Comparison of ENCODE assay signal across 18 cellular contexts in the genomic region with DNA sequence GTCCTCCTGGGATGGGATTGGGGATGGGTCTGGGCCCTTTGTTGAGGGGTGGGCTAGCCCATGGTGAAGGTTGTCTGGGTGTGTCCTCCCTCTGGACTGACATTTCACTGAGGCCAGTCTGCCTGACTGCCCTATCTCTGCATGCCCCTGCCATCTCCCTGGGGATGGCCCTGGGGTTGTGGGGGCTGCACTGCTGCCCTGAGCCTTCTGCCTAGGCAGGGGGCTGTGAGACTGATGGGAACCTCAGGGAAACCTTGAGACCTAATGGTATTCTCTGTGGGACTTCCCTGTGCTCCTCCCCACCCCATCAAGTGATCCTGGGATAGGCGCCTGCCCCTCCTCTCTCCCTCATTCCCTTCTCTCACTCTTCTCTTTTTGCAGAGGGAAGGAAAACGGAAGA. TPM values are rescaled to one million over a fixed set of nuclear protein-coding genes. Genes with fewer than 3 reads are reported as not detected.
DNase-seq lines count a peak whose midpoint lies in the region; ATAC-seq and TF ChIP-seq lines count a peak whose summit lies in the region.
"Had no signal": no experiment of that assay in that cellular context is flagged by ENCODE, and none has a peak within 500 bp of the region (broad histone marks: within the 10 kb centered on the region; RNA-seq: fewer than 3 reads in every experiment).

No MANE protein-coding gene starts in this region.

- H4K8ac ChIP-seq in neuronal stem cell (ENCODE audit: low read depth, low read length): no peak overlapping the region

- H3K4me2 ChIP-seq in OCI-LY7 (ENCODE audit: low read length) (peak overlapping the region; percentile 43; the same call in 1 of the 2 replicates), neuronal stem cell (ENCODE audit: insufficient read depth, low read length, poor library complexity, severe bottlenecking) (no peak overlapping the region)
- H3K4me2 ChIP-seq: A549 had no signal

- H3K9me3 Mint-ChIP-seq in endothelial cell (ENCODE audit: unreplicated experiment): no peaks in the 10 kb centered on the region
- H3K9me3 Mint-ChIP-seq in CD8-positive, alpha-beta T cell: no peaks in the 10 kb centered on the region
- H3K9me3 Mint-ChIP-seq: activated naive CD8-positive, alpha-beta T cell treated with anti-CD3 and anti-CD28 coated beads, Interleukin-2, amount 50 U/mL, for 24 hours had no signal

- peaks cover 31% of the 10 kb centered on the region; the same call in 1 of the 2 replicates for H3K79me2 ChIP-seq in OCI-LY7 (ENCODE audit: insufficient read depth, low read depth, low read length)

- POLR2A ChIA-PET in OCI-LY7 (lab: Charles Lee): no interaction called here
- POLR2A ChIA-PET in CD8-positive, alpha-beta T cell (lab: Charles Lee): no interaction called here

- H3K4me3 Mint-ChIP-seq in endothelial cell (ENCODE audit: unreplicated experiment): peak overlapping the region; percentile 79
- no peak overlapping the region for H3K4me3 Mint-ChIP-seq in CD8-positive, alpha-beta T cell
- H3K4me3 Mint-ChIP-seq: activated naive CD8-positive, alpha-beta T cell treated with anti-CD3 and anti-CD28 coated beads, Interleukin-2, amount 50 U/mL, for 24 hours had no signal

- H3K18ac ChIP-seq in neuronal stem cell (ENCODE audit: low read length): peak overlapping the region; percentile 4

- ATAC-seq in GM21717 (IDR thresholded peaks at IDR 0.05; ENCODE audit: unreplicated experiment): no peak
- ATAC-seq in GM18517 (IDR thresholded peaks at IDR 0.05; ENCODE audit: unreplicated experiment): no peak
- ATAC-seq in CD8-positive, alpha-beta T cell: no peak
- ATAC-seq: activated naive CD8-positive, alpha-beta T cell treated with anti-CD3 and anti-CD28 coated beads, Interleukin-2, amount 50 U/mL, for 24 hours; esophagus mucosa; stimulated activated naive CD8-positive, alpha-beta T cell treated with anti-CD3 and anti-CD28 coated beads, Interleukin-15, Interleukin-2, amounts not matched to agents 100 U/mL and 50 U/mL, for 24 hours had no signal

- H3K4me1 ChIP-seq in OCI-LY7 (ENCODE audit: insufficient read depth, low read length, poor library complexity, severe bottlenecking) (peaks cover 39% of the 10 kb centered on the region), neuronal stem cell (ENCODE audit: control insufficient read depth in 2 of 2, insufficient read depth in 1 of 2, low read depth in 1 of 2, low read length in 2 of 2) (peaks cover 37 to 40% of the 10 kb centered on the region in 2 donors)
- H3K4me1 ChIP-seq in CD8-positive, alpha-beta T cell (ENCODE audit: insufficient read depth, low read length): peaks cover 19% of the 10 kb centered on the region

- no peak overlapping the region for H2BK12ac ChIP-seq in neuronal stem cell (ENCODE audit: low read length)

- H3K36me3 ChIP-seq in OCI-LY7 (ENCODE audit: insufficient read depth, low read length) (peaks cover 10% of the 10 kb centered on the region; the same call in 1 of the 2 replicates), neuronal stem cell (replicated peaks in 1 of 2; ENCODE audit: control insufficient read depth in 2 of 2, insufficient read depth in 2 of 2, low read length in 2 of 2) (peaks cover 2 to 30% of the 10 kb centered on the region in 2 donors)
- H3K36me3 ChIP-seq in CD8-positive, alpha-beta T cell (ENCODE audit: insufficient read depth, low read length): peaks cover 4% of the 10 kb centered on the region
- H3K36me3 ChIP-seq: neutrophil had no signal

- H3K27ac Mint-ChIP-seq in endothelial cell (ENCODE audit: unreplicated experiment): no peak overlapping the region
- no peak overlapping the region for H3K27ac Mint-ChIP-seq in CD8-positive, alpha-beta T cell
- H3K27ac Mint-ChIP-seq: activated naive CD8-positive, alpha-beta T cell treated with anti-CD3 and anti-CD28 coated beads, Interleukin-2, amount 50 U/mL, for 24 hours had no signal

- no peak overlapping the region for H4K91ac ChIP-seq in neuronal stem cell (ENCODE audit: low read depth, low read length, poor library complexity)

- CTCF ChIA-PET in OCI-LY7 (lab: Charles Lee; ENCODE audit: unreplicated experiment): no interaction called here
- CTCF ChIA-PET in CD8-positive, alpha-beta T cell (lab: Charles Lee): no interaction called here

- H2AFZ ChIP-seq in OCI-LY7 (ENCODE audit: low read length) (no peak overlapping the region), neuronal stem cell (ENCODE audit: low read length) (no peak overlapping the region)

- no peak overlapping the region for H2BK5ac ChIP-seq in neuronal stem cell (ENCODE audit: low read length)

- no peak overlapping the region for H2BK120ac ChIP-seq in neuronal stem cell (ENCODE audit: low read depth, low read length)

- H3K9ac ChIP-seq in neuronal stem cell (ENCODE audit: low read depth, low read length, poor library complexity): no peak overlapping the region

- 0 out of 2 replicates have a peak, but pooled peaks cover 5% of the 10 kb centered on the region for H4K20me1 ChIP-seq in OCI-LY7 (ENCODE audit: insufficient read depth, low read length)

- H3K9me2 ChIP-seq in OCI-LY7 (ENCODE audit: insufficient read depth, low read length): no peaks in the 10 kb centered on the region

- H2BK15ac ChIP-seq in neuronal stem cell (ENCODE audit: low read length): no peak overlapping the region

- peak; percentile 38 for DNase-seq in 8988T
- DNase-seq in OCI-LY7 (ENCODE audit: low spot score): no peak
- DNase-seq in endothelial cell (ENCODE audit: low spot score): no peak
- no peak for DNase-seq in neuronal stem cell (ENCODE audit: low spot score)
- DNase-seq in NCI-H1436 (lab: John Stamatoyannopoulos, UW): no peak
- no peak for DNase-seq in CD8-positive, alpha-beta T cell
- DNase-seq: activated CD4-positive, alpha-beta T cell treated with anti-CD3 and anti-CD28 coated beads, Interleukin-2, amount 50 U/mL, for 48 hours; activated naive CD8-positive, alpha-beta T cell treated with anti-CD3 and anti-CD28 coated beads, Interleukin-2, amount 50 U/mL, for 24 hours; activated T-cell treated with anti-CD3 and anti-CD28 coated beads, Interleukin-2, amount 50 U/mL, for 48 hours; NCI-H146; NCI-H446 treated with DMSO at 0.1 percent for 48 hours; stimulated activated naive CD8-positive, alpha-beta T cell treated with anti-CD3 and anti-CD28 coated beads, Interleukin-15, Interleukin-2, amounts not matched to agents 100 U/mL and 50 U/mL, for 24 hours had no signal

- H3K79me1 ChIP-seq in neuronal stem cell (ENCODE audit: low read depth, low read length): peaks cover 24% of the 10 kb centered on the region

- peaks cover 0 to 24% (median 0%) of the 10 kb centered on the region in 3 experiments for H3K27me3 ChIP-seq in neuronal stem cell (ENCODE audit: control insufficient read depth in 3 of 3, insufficient read depth in 3 of 3, low read depth in 1 of 3, low read length in 3 of 3)
- H3K27me3 ChIP-seq in CD8-positive, alpha-beta T cell (ENCODE audit: insufficient read depth, low read length): no peaks in the 10 kb centered on the region

- H3K4me1 Mint-ChIP-seq in endothelial cell (ENCODE audit: unreplicated experiment): peaks cover 41% of the 10 kb centered on the region
- peaks cover 29% of the 10 kb centered on the region for H3K4me1 Mint-ChIP-seq in CD8-positive, alpha-beta T cell (ENCODE audit: low read depth)

- no peak overlapping the region for H3K4me3 ChIP-seq in OCI-LY7 (ENCODE audit: low read depth, low read length, poor library complexity, severe bottlenecking)
- peak overlapping the region in 1 of 2 donors; percentile 49 for H3K4me3 ChIP-seq in neuronal stem cell (ENCODE audit: low read length in 2 of 2)
- no peak overlapping the region for H3K4me3 ChIP-seq in CD8-positive, alpha-beta T cell (ENCODE audit: low read depth, low read length)
- H3K4me3 ChIP-seq: A549 had no signal

- peaks cover 20% of the 10 kb centered on the region for H3K36me3 Mint-ChIP-seq in endothelial cell (ENCODE audit: low read depth, unreplicated experiment)
- peaks cover 5% of the 10 kb centered on the region for H3K36me3 Mint-ChIP-seq in CD8-positive, alpha-beta T cell

- peak overlapping the region; percentile 64 for H2AK5ac ChIP-seq in neuronal stem cell (ENCODE audit: low read depth, low read length)

- TF ChIP-seq CTCF in OCI-LY7 (conservative IDR thresholded peaks at IDR 0.05; ENCODE audit: low read length) (no peak), endothelial cell (IDR thresholded peaks at IDR 0.05; ENCODE audit: unreplicated experiment) (no peak)
- no peak for TF ChIP-seq CTCF in CD8-positive, alpha-beta T cell (IDR thresholded peaks at IDR 0.05)

- H3K4ac ChIP-seq in neuronal stem cell (ENCODE audit: low read length): no peak overlapping the region

- WGBS in neuronal stem cell (ENCODE audit: extremely low coverage in 2 of 2, insufficient read length in 2 of 2, insufficient replicate concordance in 1 of 2), 2 donors: no CpG with 5 or more reads among the region's 2 CpGs

- H3K27ac ChIP-seq in OCI-LY7 (ENCODE audit: low read depth, low read length, poor library complexity, severe bottlenecking) (no peak overlapping the region), neuronal stem cell (replicated peaks; ENCODE audit: low read length) (no peak overlapping the region)
- H3K27ac ChIP-seq in CD8-positive, alpha-beta T cell (ENCODE audit: low read depth, low read length): no peak overlapping the region
- H3K27ac ChIP-seq: HL-60, neutrophil had no signal

- BruUV-seq in OCI-LY7 (replicated peaks; lab: Mats Ljungman, UMichigan): no TSS peak

- H3K23ac ChIP-seq in neuronal stem cell (ENCODE audit: low read depth, low read length, poor library complexity): no peak overlapping the region

- intact Hi-C loops in OCI-LY7 (cut with micrococcal nuclease; ENCODE audit: unreplicated experiment): no loop called here
- intact Hi-C loops in CD8-positive, alpha-beta T cell (cut with DNase I, micrococcal nuclease): no loop called here

- no peak overlapping the region for H3K14ac ChIP-seq in neuronal stem cell (ENCODE audit: low read length)

- H3K27me3 Mint-ChIP-seq in endothelial cell (ENCODE audit: unreplicated experiment): peaks cover 42% of the 10 kb centered on the region
- no peaks in the 10 kb centered on the region for H3K27me3 Mint-ChIP-seq in CD8-positive, alpha-beta T cell (ENCODE audit: low read depth)
- H3K27me3 Mint-ChIP-seq: activated naive CD8-positive, alpha-beta T cell treated with anti-CD3 and anti-CD28 coated beads, Interleukin-2, amount 50 U/mL, for 24 hours had no signal

- H3K9me3 ChIP-seq in OCI-LY7 (ENCODE audit: low read length) (no peaks in the 10 kb centered on the region), neuronal stem cell (replicated peaks in 1 of 2; ENCODE audit: control insufficient read depth in 2 of 2, insufficient read depth in 1 of 2, low read depth in 1 of 2, low read length in 2 of 2) (peaks cover 0 to 6% of the 10 kb centered on the region in 2 donors)
- no peaks in the 10 kb centered on the region for H3K9me3 ChIP-seq in CD8-positive, alpha-beta T cell (ENCODE audit: low read length)
- H3K9me3 ChIP-seq: A549, neutrophil had no signal

RNA-seq across cellular contexts. Expression of gene RAI1, which starts 19.9 kb away (rescaled TPM):
- 17.1 and 20.1 TPM in 2 replicates for total RNA-seq in OCI-LY7 (2014; rRNA removed; shearing (Covaris generic))
- total RNA-seq in OCI-LY7 (2022) (49.4 and 54.3 TPM in 2 replicates), endothelial cell (ENCODE audit: unreplicated experiment) (46.2 TPM)
- polyA plus RNA-seq in neuronal stem cell (2013, experiment 1 of 2): 15.1 TPM
- 16.0 TPM for polyA plus RNA-seq in neuronal stem cell (2013, experiment 2 of 2)
- 10 to 100 TPM; 22.9 to 23.5 TPM for total RNA-seq in CD8-positive, alpha-beta T cell
